Comparison of ENCODE assay signal across 9 cellular contexts in genomic region chr22:29689872-29690213, GRCh38. TPM values are rescaled to one million over a fixed set of nuclear protein-coding genes. Genes with fewer than 3 reads are reported as not detected.
DNase-seq lines count a peak whose midpoint lies in the region; ATAC-seq and TF ChIP-seq lines count a peak whose summit lies in the region.
"Had no signal": no experiment of that assay in that cellular context is flagged by ENCODE, and none has a peak within 500 bp of the region (broad histone marks: within the 10 kb centered on the region; RNA-seq: fewer than 3 reads in every experiment).

No MANE protein-coding gene starts in this region.

- H3K27me3 Mint-ChIP-seq in activated T-helper 2 cell treated with anti-CD3 and anti-CD28 coated beads, Interferon-gamma antibody, Interleukin-2, Interleukin-4, amounts not matched to agents 10 μg/mL and 5 μg/mL and 100 μg/mL, durations not matched to agents 14 hours and 24 hours and 36 hours (ENCODE audit: low read depth) = no peaks in the 10 kb centered on the region

- H3K27me3 ChIP-seq in cardiac muscle cell = no peaks in the 10 kb centered on the region

- peak overlapping the region; percentile 32 for H3K27ac Mint-ChIP-seq in activated T-helper 2 cell treated with anti-CD3 and anti-CD28 coated beads, Interferon-gamma antibody, Interleukin-2, Interleukin-4, amounts not matched to agents 10 μg/mL and 5 μg/mL and 100 μg/mL, durations not matched to agents 14 hours and 24 hours and 36 hours

- peaks cover 4% of the 10 kb centered on the region for H3K4me1 ChIP-seq in cardiac muscle cell (ENCODE audit: low read depth)

- H3K4me1 Mint-ChIP-seq in activated T-helper 2 cell treated with anti-CD3 and anti-CD28 coated beads, Interferon-gamma antibody, Interleukin-2, Interleukin-4, amounts not matched to agents 10 μg/mL and 5 μg/mL and 100 μg/mL, durations not matched to agents 14 hours and 24 hours and 36 hours (ENCODE audit: low read depth) = peaks cover 2% of the 10 kb centered on the region

- H3K36me3 Mint-ChIP-seq in activated T-helper 2 cell treated with anti-CD3 and anti-CD28 coated beads, Interferon-gamma antibody, Interleukin-2, Interleukin-4, amounts not matched to agents 10 μg/mL and 5 μg/mL and 100 μg/mL, durations not matched to agents 14 hours and 24 hours and 36 hours (ENCODE audit: low read depth) = peaks cover 23% of the 10 kb centered on the region

- no peak overlapping the region for H3K4me3 Mint-ChIP-seq in activated T-helper 2 cell treated with anti-CD3 and anti-CD28 coated beads, Interferon-gamma antibody, Interleukin-2, Interleukin-4, amounts not matched to agents 10 μg/mL and 5 μg/mL and 100 μg/mL, durations not matched to agents 14 hours and 24 hours and 36 hours (ENCODE audit: low read depth)

- peak; percentile 40 for ATAC-seq in Right ventricle myocardium inferior

- intact Hi-C loops in Right ventricle myocardium inferior (cut with DNase I) (loop anchor here (2.0 to 10.0 kb wide), 2 partner anchors 315 to 399 kb away; no protein-coding TSS in a partner anchor), cardiac septum (cut with DNase I) (loop anchor here (5.0 to 10.0 kb wide), 2 partner anchors 315 to 397 kb away; no protein-coding TSS in a partner anchor)
- intact Hi-C loops in activated T-helper 2 cell treated with anti-CD3 and anti-CD28 coated beads, Interferon-gamma antibody, Interleukin-2, Interleukin-4, amounts not matched to agents 10 μg/mL and 5 μg/mL and 100 μg/mL, durations not matched to agents 14 hours and 24 hours and 36 hours (cut with micrococcal nuclease) = no loop called here

- no peak overlapping the region for H3K4me3 ChIP-seq in cardiac muscle cell

- DNase-seq in Right ventricle myocardium inferior (ENCODE audit: missing footprints) (no peak), cardiac septum (ENCODE audit: low spot score) (no peak), NCI-H460 (ENCODE audit: extremely low read depth, low read depth) (peak; percentile 13), cardiac muscle cell (ENCODE audit: low read depth in 1 of 2, low spot score in 1 of 2) (peak; percentile 67 to 75), retina (peak; percentile 86), NCI-H524 treated with DMSO at 0.1 percent for 48 hours (lab: John Stamatoyannopoulos, UW) (no peak), glomerular visceral epithelial cell (ENCODE audit: extremely low spot score) (no peak)
- DNase-seq in activated T-helper 2 cell treated with anti-CD3 and anti-CD28 coated beads, Interferon-gamma antibody, Interleukin-2, Interleukin-4, amounts not matched to agents 10 μg/mL and 5 μg/mL and 100 μg/mL, durations not matched to agents 14 hours and 24 hours and 36 hours (ENCODE audit: low spot score) = no peak

- no peaks in the 10 kb centered on the region for H3K9me3 Mint-ChIP-seq in activated T-helper 2 cell treated with anti-CD3 and anti-CD28 coated beads, Interferon-gamma antibody, Interleukin-2, Interleukin-4, amounts not matched to agents 10 μg/mL and 5 μg/mL and 100 μg/mL, durations not matched to agents 14 hours and 24 hours and 36 hours

- H3K9me3 ChIP-seq in cardiac muscle cell (ENCODE audit: low read depth) = no peaks in the 10 kb centered on the region

- peak; percentile 83 for TF ChIP-seq CTCF in cardiac muscle cell (IDR thresholded peaks at IDR 0.05; ENCODE audit: low read depth, low read length)

- no peak overlapping the region for H3K27ac ChIP-seq in cardiac muscle cell

- no peaks in the 10 kb centered on the region for H3K36me3 ChIP-seq in cardiac muscle cell

RNA-seq across cellular contexts. Expression of gene CABP7, which starts 30.0 kb away (rescaled TPM):
- total RNA-seq in Right ventricle myocardium inferior = not detected
- not detected for total RNA-seq in cardiac septum
- not detected in 2 replicates for total RNA-seq in NCI-H460 (2014; rRNA removed; shearing (Covaris generic))
- not detected in 2 replicates for polyA plus RNA-seq in NCI-H460 (2014; cell fraction: nucleus; rRNA removed)
- total RNA-seq in activated T-helper 2 cell treated with anti-CD3 and anti-CD28 coated beads, Interferon-gamma antibody, Interleukin-2, Interleukin-4, amounts not matched to agents 10 μg/mL and 5 μg/mL and 100 μg/mL, durations not matched to agents 14 hours and 24 hours and 36 hours = 0.05 TPM in 1 of 2 replicates, not detected in the other
- total RNA-seq in cardiac muscle cell = not detected in 2 replicates
- polyA plus RNA-seq in cardiac muscle cell = 0.11 and 0.26 TPM in 2 replicates
- total RNA-seq: subcutaneous adipose tissue had no signal

Comparison
In these comparisons a context has a peak if more than half of its experiments do, and no peak if none do; other contexts are left out.
1. DNase-seq: peak in NCI-H460 (single experiment), cardiac muscle cell (2 of 2) and retina (single experiment); none in Right ventricle myocardium inferior (single experiment), cardiac septum (single experiment), activated T-helper 2 cell treated with anti-CD3 and anti-CD28 coated beads, Interferon-gamma antibody, Interleukin-2, Interleukin-4, amounts not matched to agents 10 μg/mL and 5 μg/mL and 100 μg/mL, durations not matched to agents 14 hours and 24 hours and 36 hours (single experiment), NCI-H524 treated with DMSO at 0.1 percent for 48 hours (single experiment) and glomerular visceral epithelial cell (single experiment).